In the genomic region with DNA sequence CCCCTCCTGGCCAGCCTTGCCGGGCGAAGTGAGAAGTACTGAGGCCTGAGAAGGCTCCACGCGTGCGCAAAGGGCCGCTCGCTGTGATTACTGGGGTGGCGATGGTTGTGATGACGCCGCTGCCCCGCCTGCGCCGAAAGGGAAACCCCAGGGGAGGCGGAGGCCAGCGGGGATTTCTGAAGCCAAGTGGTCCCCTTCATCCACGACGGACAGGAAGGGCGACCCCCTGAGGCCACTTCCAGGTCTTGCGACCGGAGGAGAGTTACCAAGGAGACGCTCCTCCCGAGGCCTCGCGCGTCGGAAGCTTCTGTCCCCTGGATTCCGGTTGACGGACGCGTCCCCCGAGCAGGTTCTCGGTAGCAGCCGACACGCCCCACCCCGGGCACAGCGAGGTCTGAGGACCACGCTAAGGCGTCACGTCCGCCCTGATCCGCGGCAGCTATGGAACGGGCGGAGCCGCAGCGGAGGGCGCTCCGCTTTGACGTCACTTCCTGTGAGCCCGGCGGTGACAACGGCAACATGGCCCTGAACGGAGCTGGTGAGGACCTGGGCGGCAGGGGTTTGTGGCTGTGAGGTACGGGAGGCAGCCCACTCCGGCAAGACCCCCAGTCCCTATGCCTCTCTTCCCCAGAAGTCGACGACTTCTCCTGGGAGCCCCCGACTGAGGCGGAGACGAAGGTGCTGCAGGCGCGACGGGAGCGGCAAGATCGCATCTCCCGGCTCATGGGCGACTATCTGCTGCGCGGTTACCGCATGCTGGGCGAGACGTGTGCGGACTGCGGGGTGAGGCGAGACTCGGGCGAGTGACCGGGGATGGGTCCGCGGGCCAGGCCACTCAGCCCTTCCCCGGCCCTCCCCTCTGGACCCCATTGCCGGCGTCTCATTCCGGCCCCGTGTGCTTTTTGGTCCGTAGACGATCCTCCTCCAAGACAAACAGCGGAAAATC, we compare ENCODE assay signal across 8 cellular contexts. TPM values are rescaled to one million over a fixed set of nuclear protein-coding genes. Genes with fewer than 3 reads are reported as not detected.
A peak's percentile ranks its signal among the peaks of the same experiment; 100 is the strongest.
DNase-seq lines count a peak whose midpoint lies in the region; ATAC-seq and TF ChIP-seq lines count a peak whose summit lies in the region.

A gene with protein sequence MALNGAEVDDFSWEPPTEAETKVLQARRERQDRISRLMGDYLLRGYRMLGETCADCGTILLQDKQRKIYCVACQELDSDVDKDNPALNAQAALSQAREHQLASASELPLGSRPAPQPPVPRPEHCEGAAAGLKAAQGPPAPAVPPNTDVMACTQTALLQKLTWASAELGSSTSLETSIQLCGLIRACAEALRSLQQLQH (plus strand): TSS at position 505 of the 946 bp plus-strand sequence. CDS start 15 bp downstream, at position 520.

- peak; percentile 96 for DNase-seq in NCI-H128 (lab: John Stamatoyannopoulos, UW; ENCODE audit: unreplicated experiment)
- peak; percentile 97 for DNase-seq in activated naive CD8-positive, alpha-beta T cell treated with anti-CD3 and anti-CD28 coated beads, Interleukin-2, amount 10 ng/mL, durations not matched to agents 7 days and 5 days
- DNase-seq in Right ventricle myocardium inferior (ENCODE audit: missing footprints) = peak; percentile 99
- DNase-seq in trophoblast cell = peak; percentile 97
- DNase-seq in transverse colon = peak; percentile 98

- H3K36me3 Mint-ChIP-seq in activated naive CD8-positive, alpha-beta T cell treated with anti-CD3 and anti-CD28 coated beads, Interleukin-2, amount 10 ng/mL, durations not matched to agents 7 days and 5 days = peaks cover 9% of the 10 kb centered on the region

- H3K79me1 ChIP-seq in trophoblast cell (ENCODE audit: low read length) = peaks cover 21% of the 10 kb centered on the region

- peak within 1 kb of the TSS; percentile 74 for H2BK5ac ChIP-seq in trophoblast cell (ENCODE audit: low read depth, low read length, poor library complexity)

- no peaks in the 10 kb centered on the region for H3K9me3 ChIP-seq in SU-DHL-6 (ENCODE audit: insufficient read depth, low read length)
- no peaks in the 10 kb centered on the region for H3K9me3 ChIP-seq in trophoblast cell (ENCODE audit: insufficient read depth, low read depth, low read length)
- no peaks in the 10 kb centered on the region for H3K9me3 ChIP-seq in transverse colon

- H3K9ac ChIP-seq in SU-DHL-6 (ENCODE audit: low read length) (peak within 1 kb of the TSS; percentile 84), trophoblast cell (ENCODE audit: low read length) (peak within 1 kb of the TSS; percentile 90)

- peaks cover 20% of the 10 kb centered on the region; the same call in 1 of the 2 replicates for H3K79me2 ChIP-seq in SU-DHL-6 (ENCODE audit: insufficient read depth, low read length)
- peaks cover 13% of the 10 kb centered on the region for H3K79me2 ChIP-seq in trophoblast cell (ENCODE audit: control insufficient read depth, insufficient read depth, low read length, poor library complexity)

- peak within 1 kb of the TSS; percentile 98 for H3K27ac Mint-ChIP-seq in activated naive CD8-positive, alpha-beta T cell treated with anti-CD3 and anti-CD28 coated beads, Interleukin-2, amount 10 ng/mL, durations not matched to agents 7 days and 5 days

- intact Hi-C loops in Right ventricle myocardium inferior (cut with DNase I) (loop anchor here (1.0 to 5.0 kb wide), 3 partner anchors 29 to 153 kb away; no protein-coding TSS in a partner anchor), transverse colon (cut with DNase I; ENCODE audit: low total_unique reads) (no loop called here)

- peak; percentile 69 for ATAC-seq in HG02759 (IDR thresholded peaks at IDR 0.05; ENCODE audit: unreplicated experiment)
- peak; percentile 72 for ATAC-seq in activated naive CD8-positive, alpha-beta T cell treated with anti-CD3 and anti-CD28 coated beads, Interleukin-2, amount 10 ng/mL, durations not matched to agents 7 days and 5 days (ENCODE audit: low read depth)
- ATAC-seq in Right ventricle myocardium inferior = peak; percentile 90

- peak; percentile 85 for TF ChIP-seq POLR2A in transverse colon (IDR thresholded peaks at IDR 0.05)

- peak within 1 kb of the TSS; percentile 72 for H3K14ac ChIP-seq in trophoblast cell (ENCODE audit: low read length)

- peak within 1 kb of the TSS; percentile 67 for H4K12ac ChIP-seq in trophoblast cell (ENCODE audit: low read depth, low read length)

- H4K8ac ChIP-seq in trophoblast cell (ENCODE audit: low read depth, low read length) = peak within 1 kb of the TSS; percentile 95

- H3K27ac ChIP-seq in SU-DHL-6 (ENCODE audit: low read depth, low read length) = peak within 1 kb of the TSS; percentile 86
- peak within 1 kb of the TSS; percentile 91 for H3K27ac ChIP-seq in trophoblast cell (ENCODE audit: low read depth, low read length)
- peak within 1 kb of the TSS; percentile 96 to 98 (median 96) for H3K27ac ChIP-seq in transverse colon

- H2AK5ac ChIP-seq in trophoblast cell (ENCODE audit: low read length) = peak within 1 kb of the TSS; percentile 63

- in situ Hi-C loops in transverse colon (cut with MboI; ENCODE audit: low pct_ligation_motif_present in 1 of 4, low pct_unique_long_range_greater_than_20kb in 1 of 4, low sequenced_read_pairs in 3 of 4) = no loop called here

- peak within 1 kb of the TSS; percentile 62 for H3K4ac ChIP-seq in trophoblast cell (ENCODE audit: low read depth, low read length)

- POLR2A ChIA-PET in activated naive CD8-positive, alpha-beta T cell treated with anti-CD3 and anti-CD28 coated beads, Interleukin-2, amount 10 ng/mL, durations not matched to agents 7 days and 5 days (lab: Charles Lee) = interaction anchor here (0.6 to 5.3 kb wide), 18 partner anchors 11 to 150 kb away, joined by 3 to 52 read pairs (median 10); partner anchors contain the start of genes MALAT1, PCNX3, RELA and SCYL1

- no CpG with 5 or more reads among the region's 89 CpGs for WGBS in trophoblast cell (ENCODE audit: extremely low coverage, insufficient coverage, insufficient read length)
- WGBS in transverse colon (ENCODE audit: low coverage in 1 of 2), 2 donors = 0% methylated on average over 57 of the region's 89 CpGs; no CpG with 5 or more reads in 1 of the 2 donors

- H3K4me3 ChIP-seq in SU-DHL-6 (ENCODE audit: insufficient read depth, low read length, poor library complexity, severe bottlenecking) (peak within 1 kb of the TSS; percentile 95), trophoblast cell (ENCODE audit: low read depth, low read length) (peak within 1 kb of the TSS; percentile 99), transverse colon (peak within 1 kb of the TSS; percentile 49 to 72 (median 58))

- no peaks in the 10 kb centered on the region for H3K27me3 Mint-ChIP-seq in activated naive CD8-positive, alpha-beta T cell treated with anti-CD3 and anti-CD28 coated beads, Interleukin-2, amount 10 ng/mL, durations not matched to agents 7 days and 5 days

- no peaks in the 10 kb centered on the region for H4K20me1 ChIP-seq in SU-DHL-6 (ENCODE audit: low read depth, low read length)

- H2AFZ ChIP-seq in SU-DHL-6 (ENCODE audit: low read depth, low read length, severe bottlenecking) (peak within 1 kb of the TSS; percentile 90), trophoblast cell (ENCODE audit: insufficient read depth, low read length, poor library complexity) (peak within 1 kb of the TSS; percentile 94)

- H4K91ac ChIP-seq in trophoblast cell (ENCODE audit: low read depth, low read length) = peak within 1 kb of the TSS; percentile 73

- no peaks in the 10 kb centered on the region for H3K36me3 ChIP-seq in SU-DHL-6 (ENCODE audit: low read length)
- peaks cover 9 to 12% of the 10 kb centered on the region in 2 experiments for H3K36me3 ChIP-seq in trophoblast cell (ENCODE audit: control insufficient read depth in 1 of 2, insufficient read depth in 2 of 2, low read length in 2 of 2)
- no peaks in the 10 kb centered on the region for H3K36me3 ChIP-seq in transverse colon

- H3K18ac ChIP-seq in trophoblast cell (ENCODE audit: low read length) = peak within 1 kb of the TSS; percentile 84

- H3F3A ChIP-seq in SU-DHL-6 (ENCODE audit: insufficient read depth) = peaks cover 7% of the 10 kb centered on the region

- no peak within 1 kb of the TSS for H2BK12ac ChIP-seq in trophoblast cell (ENCODE audit: low read length)

- no peaks in the 10 kb centered on the region for H3K9me3 Mint-ChIP-seq in activated naive CD8-positive, alpha-beta T cell treated with anti-CD3 and anti-CD28 coated beads, Interleukin-2, amount 10 ng/mL, durations not matched to agents 7 days and 5 days

- peak; percentile 68 for TF ChIP-seq CTCF in GM12873 (IDR thresholded peaks at IDR 0.05; ENCODE audit: insufficient read depth, low read depth, low read length, missing control alignments)
- peak; percentile 32 for TF ChIP-seq CTCF in SU-DHL-6 (IDR thresholded peaks at IDR 0.05; ENCODE audit: insufficient read depth, low read length, poor library complexity, severe bottlenecking)
- TF ChIP-seq CTCF in transverse colon (IDR thresholded peaks at IDR 0.05) = peak in 4 of 5 experiments; percentile 25 to 63 (median 38)

- peak within 1 kb of the TSS; percentile 94 for H3K4me3 Mint-ChIP-seq in activated naive CD8-positive, alpha-beta T cell treated with anti-CD3 and anti-CD28 coated beads, Interleukin-2, amount 10 ng/mL, durations not matched to agents 7 days and 5 days

- H3K23ac ChIP-seq in trophoblast cell (ENCODE audit: low read length) = no peak within 1 kb of the TSS

- no peaks in the 10 kb centered on the region for H3K9me2 ChIP-seq in SU-DHL-6 (replicated peaks; ENCODE audit: insufficient read depth, low read length)

- peak within 1 kb of the TSS; percentile 62 for H2BK120ac ChIP-seq in trophoblast cell (ENCODE audit: insufficient read depth, low read length, poor library complexity)

- peaks cover 58% of the 10 kb centered on the region for H3K4me1 Mint-ChIP-seq in activated naive CD8-positive, alpha-beta T cell treated with anti-CD3 and anti-CD28 coated beads, Interleukin-2, amount 10 ng/mL, durations not matched to agents 7 days and 5 days

- H3K4me1 ChIP-seq in trophoblast cell (ENCODE audit: control insufficient read depth in 1 of 2, insufficient read depth in 2 of 2, low read length in 2 of 2) = peaks cover 31 to 35% of the 10 kb centered on the region in 2 experiments
- peaks cover 33 to 63% (median 49%) of the 10 kb centered on the region in 4 donors for H3K4me1 ChIP-seq in transverse colon

- peak; percentile 78 for TF ChIP-seq EP300 in transverse colon (IDR thresholded peaks at IDR 0.05; ENCODE audit: low read depth)

- no peaks in the 10 kb centered on the region for H3K27me3 ChIP-seq in SU-DHL-6 (ENCODE audit: low read length)
- no peaks in the 10 kb centered on the region for H3K27me3 ChIP-seq in trophoblast cell (ENCODE audit: insufficient read depth, low read length)
- no peaks in the 10 kb centered on the region for H3K27me3 ChIP-seq in transverse colon

- H3K4me2 ChIP-seq in SU-DHL-6 (ENCODE audit: low read depth, low read length, poor library complexity, severe bottlenecking) = peak within 1 kb of the TSS; percentile 97
- H3K4me2 ChIP-seq in trophoblast cell (ENCODE audit: low read length) = peak within 1 kb of the TSS; percentile 87

RNA-seq across cellular contexts. Expression of the gene that starts here (rescaled TPM):
- 10 to 100 TPM; 27.2 to 30.0 TPM for total RNA-seq in activated naive CD8-positive, alpha-beta T cell treated with anti-CD3 and anti-CD28 coated beads, Interleukin-2, amount 10 ng/mL, durations not matched to agents 7 days and 5 days
- total RNA-seq in Right ventricle myocardium inferior (23.3 TPM), transverse colon (10 to 100 TPM in 3 of 4 donors, 1 to 10 TPM in 1; 6.4 to 38.4 (median 27.9) TPM)
- polyA plus RNA-seq in trophoblast cell (2013) = 88.8 and 89.4 TPM in 2 replicates

Comparison
In these comparisons a context has a peak if more than half of its experiments do, and no peak if none do; other contexts are left out.
1. Peak in every context shown above with its lines: DNase-seq, ATAC-seq, H3K4me3 ChIP-seq and H3K27ac ChIP-seq.